11 cellular contexts compared by ENCODE assay signal in genomic region chr6:106182455-106182854, GRCh38.
DNase-seq lines count a peak whose midpoint lies in the region; ATAC-seq and TF ChIP-seq lines count a peak whose summit lies in the region.
"Had no signal": no experiment of that assay in that cellular context is flagged by ENCODE, and none has a peak within 500 bp of the region (broad histone marks: within the 10 kb centered on the region; RNA-seq: fewer than 3 reads in every experiment).

No MANE protein-coding gene starts in this region.

- H3K4me3 ChIP-seq in ascending aorta, result no peak overlapping the region
- no peak overlapping the region for H3K4me3 ChIP-seq in Peyer's patch
- H3K4me3 ChIP-seq: lower lobe of right lung had no signal

- H3K4me3 Mint-ChIP-seq in stimulated activated naive CD8-positive, alpha-beta T cell treated with anti-CD3 and anti-CD28 coated beads, Interleukin-15, amount 100 ng/mL, for 72 hours, result no peak overlapping the region

- no peak for DNase-seq in stimulated activated naive CD8-positive, alpha-beta T cell treated with anti-CD3 and anti-CD28 coated beads, Interleukin-15, Interleukin-2, amounts not matched to agents 100 U/mL and 50 U/mL, for 24 hours
- DNase-seq in stimulated activated naive CD8-positive, alpha-beta T cell treated with anti-CD3 and anti-CD28 coated beads, Interleukin-15, amount 100 ng/mL, for 72 hours, result no peak
- DNase-seq in NOMO-1 (lab: John Stamatoyannopoulos, UW; ENCODE audit: unreplicated experiment in 2 of 2), result peak; percentile 66 to 87
- no peak for DNase-seq in ascending aorta (ENCODE audit: low spot score in 2 of 2)
- no peak for DNase-seq in stimulated activated CD4-positive, alpha-beta T cell treated with anti-CD3 and anti-CD28 coated beads, Interleukin-1b, Interleukin-23, amount 100 ng/mL, for 48 hours
- DNase-seq in Peyer's patch, result no peak
- DNase-seq in NCI-H2171 (lab: John Stamatoyannopoulos, UW), result no peak
- DNase-seq: lower lobe of right lung had no signal

- H3K27ac ChIP-seq in ascending aorta (no peak overlapping the region), Peyer's patch (no peak overlapping the region)
- H3K27ac ChIP-seq: C4-2B, lower lobe of right lung had no signal

- no peaks in the 10 kb centered on the region for H3K9me3 Mint-ChIP-seq in stimulated activated naive CD8-positive, alpha-beta T cell treated with anti-CD3 and anti-CD28 coated beads, Interleukin-15, amount 100 ng/mL, for 72 hours

- peaks cover 48% of the 10 kb centered on the region for H3K4me1 Mint-ChIP-seq in stimulated activated naive CD8-positive, alpha-beta T cell treated with anti-CD3 and anti-CD28 coated beads, Interleukin-15, amount 100 ng/mL, for 72 hours

- peaks cover 0 to 4% of the 10 kb centered on the region in 2 donors for H3K36me3 ChIP-seq in ascending aorta
- H3K36me3 ChIP-seq in Peyer's patch, result no peaks in the 10 kb centered on the region

- no peak overlapping the region for H3K27ac Mint-ChIP-seq in stimulated activated naive CD8-positive, alpha-beta T cell treated with anti-CD3 and anti-CD28 coated beads, Interleukin-15, amount 100 ng/mL, for 72 hours

- peak; percentile 45 for ATAC-seq in stimulated activated naive CD8-positive, alpha-beta T cell treated with anti-CD3 and anti-CD28 coated beads, Interleukin-15, Interleukin-2, amounts not matched to agents 100 U/mL and 50 U/mL, for 24 hours
- no peak for ATAC-seq in stimulated activated naive CD8-positive, alpha-beta T cell treated with anti-CD3 and anti-CD28 coated beads, Interleukin-15, amount 100 ng/mL, for 72 hours
- ATAC-seq in HG02870 (IDR thresholded peaks at IDR 0.05; ENCODE audit: unreplicated experiment), result peak; percentile 91
- ATAC-seq: HCT116, lower lobe of right lung had no signal

- H3K9me3 ChIP-seq in ascending aorta (no peaks in the 10 kb centered on the region), Peyer's patch (no peaks in the 10 kb centered on the region)
- H3K9me3 ChIP-seq: lower lobe of right lung had no signal

- no peak for TF ChIP-seq POLR2A in Peyer's patch (IDR thresholded peaks at IDR 0.05)

- TF ChIP-seq CTCF in ascending aorta (IDR thresholded peaks at IDR 0.05) (no peak), Peyer's patch (IDR thresholded peaks at IDR 0.05) (no peak)

- H3K27me3 Mint-ChIP-seq in stimulated activated naive CD8-positive, alpha-beta T cell treated with anti-CD3 and anti-CD28 coated beads, Interleukin-15, amount 100 ng/mL, for 72 hours, result no peaks in the 10 kb centered on the region

- intact Hi-C loops in ascending aorta (cut with DNase I), result no loop called here

- H3K27me3 ChIP-seq in ascending aorta, result no peaks in the 10 kb centered on the region
- no peaks in the 10 kb centered on the region for H3K27me3 ChIP-seq in Peyer's patch

- no peaks in the 10 kb centered on the region for H3K4me1 ChIP-seq in ascending aorta
- H3K4me1 ChIP-seq in Peyer's patch, result no peaks in the 10 kb centered on the region
- H3K4me1 ChIP-seq: lower lobe of right lung had no signal

Comparison
In these comparisons a context has a peak if more than half of its experiments do, and no peak if none do; other contexts are left out.
1. DNase-seq: peak in NOMO-1 (2 of 2); none in stimulated activated naive CD8-positive, alpha-beta T cell treated with anti-CD3 and anti-CD28 coated beads, Interleukin-15, Interleukin-2, amounts not matched to agents 100 U/mL and 50 U/mL, for 24 hours (single experiment), stimulated activated naive CD8-positive, alpha-beta T cell treated with anti-CD3 and anti-CD28 coated beads, Interleukin-15, amount 100 ng/mL, for 72 hours (0 of 2), ascending aorta (0 of 2), stimulated activated CD4-positive, alpha-beta T cell treated with anti-CD3 and anti-CD28 coated beads, Interleukin-1b, Interleukin-23, amount 100 ng/mL, for 48 hours (single experiment), Peyer's patch (0 of 3) and NCI-H2171 (single experiment).